ENCODE assay signal across 23 cellular contexts in the genomic region with DNA sequence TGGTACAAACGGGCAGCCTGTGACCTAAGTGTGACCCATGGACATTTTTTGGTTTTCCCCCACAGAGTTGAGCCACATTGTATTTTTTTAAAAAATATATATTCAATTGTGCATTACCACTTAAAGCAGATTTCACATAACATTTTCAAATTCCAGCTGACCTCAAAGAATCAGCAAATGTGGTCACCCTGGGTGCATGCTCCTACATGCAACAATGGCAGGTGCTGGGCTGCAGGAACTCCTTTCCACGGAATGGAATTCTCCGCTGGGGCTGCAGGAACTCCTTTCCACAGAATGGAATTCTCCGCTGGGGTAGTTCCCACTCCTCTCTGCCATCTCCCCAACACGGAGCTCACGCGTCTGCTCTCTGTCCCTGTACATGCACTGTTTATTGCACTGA.
"Had no signal": no experiment of that assay in that cellular context is flagged by ENCODE, and none has a peak within 500 bp of the region (broad histone marks: within the 10 kb centered on the region; RNA-seq: fewer than 3 reads in every experiment).

No MANE protein-coding gene starts in this region.

- H3K4me3 Mint-ChIP-seq: activated B cell treated with CpG ODN at 0.5 μM for 24 hours; activated CD4-positive, alpha-beta T cell treated with anti-CD3 and anti-CD28 coated beads, Interleukin-2, amount 10 ng/mL, durations not matched to agents 24 days and 14 days; activated CD8-positive, alpha-beta memory T cell treated with anti-CD3 and anti-CD28 coated beads, Interleukin-2, amount 10 ng/mL, durations not matched to agents 7 days and 5 days; activated naive CD4-positive, alpha-beta T cell treated with anti-CD3 and anti-CD28 coated beads, Interleukin-2, amount 50 U/mL, for 24 hours; activated T-cell treated with anti-CD3 and anti-CD28 coated beads, Interleukin-2, amount 50 U/mL, for 24 hours; activated T-helper 1 cell treated with anti-CD3 and anti-CD28 coated beads, Interleukin-12 subunit alpha, Interleukin-12 subunit beta, Interleukin-2, Interleukin-4 antibody, amounts not matched to agents 30 ng/mL and 10 ng/mL and 1 ng/mL, durations not matched to agents 14 hours and 24 hours and 36 hours; IgD-negative memory B cell; T-helper 1 cell treated with Interleukin-12 subunit alpha and Interleukin-12 subunit beta and Interleukin-4 antibody, amounts not matched to agents 30 μg/mL and 1 μg/mL, for 36 hours had no signal

- H3K36me3 Mint-ChIP-seq: activated CD8-positive, alpha-beta memory T cell treated with anti-CD3 and anti-CD28 coated beads, Interleukin-2, amount 10 ng/mL, durations not matched to agents 7 days and 5 days; activated naive CD4-positive, alpha-beta T cell treated with anti-CD3 and anti-CD28 coated beads, Interleukin-2, amount 50 U/mL, for 24 hours had no signal

- DNase-seq: activated B cell treated with CpG ODN at 0.5 μM for 24 hours; activated CD4-positive, alpha-beta T cell treated with anti-CD3 and anti-CD28 coated beads for 1 hour; activated CD4-positive, alpha-beta T cell treated with anti-CD3 and anti-CD28 coated beads, Interleukin-2, amount 10 ng/mL, durations not matched to agents 24 days and 14 days; activated CD4-positive, alpha-beta T cell treated with anti-CD3 and anti-CD28 coated beads, Interleukin-2, amount 50 U/mL, for 48 hours; activated CD8-positive, alpha-beta memory T cell treated with anti-CD3 and anti-CD28 coated beads, Interleukin-2, amount 10 ng/mL, durations not matched to agents 7 days and 5 days; activated effector memory CD4-positive, alpha-beta T cell treated with Interleukin-2 at 50 U/mL for 16 hours; activated naive CD4-positive, alpha-beta T cell; activated T-cell treated with anti-CD3 and anti-CD28 coated beads, Interleukin-2, amount 50 U/mL, for 24 hours; aorta; caudate nucleus; KG1; NCI-H1105 treated with DMSO at 0.1 percent for 48 hours; NCI-H1436 treated with DMSO at 0.1 percent for 48 hours; NCI-H2107; NCI-H345; NCI-H510A treated with DMSO at 0.1 percent for 48 hours; NCI-H69; NK-92 treated with Interleukin-12 subunit alpha and Interleukin-12 subunit beta, amount 100 ng/mL, for 24 hours; SHP77 treated with DMSO at 0.1 percent for 48 hours had no signal

- H3K27me3 Mint-ChIP-seq: activated CD4-positive, alpha-beta T cell treated with anti-CD3 and anti-CD28 coated beads, Interleukin-2, amount 10 ng/mL, durations not matched to agents 24 days and 14 days; activated CD8-positive, alpha-beta memory T cell treated with anti-CD3 and anti-CD28 coated beads, Interleukin-2, amount 10 ng/mL, durations not matched to agents 7 days and 5 days; activated naive CD4-positive, alpha-beta T cell treated with anti-CD3 and anti-CD28 coated beads, Interleukin-2, amount 50 U/mL, for 24 hours had no signal

- H3K9me3 Mint-ChIP-seq: activated B cell treated with CpG ODN at 0.5 μM for 24 hours; activated naive CD4-positive, alpha-beta T cell treated with anti-CD3 and anti-CD28 coated beads, Interleukin-2, amount 50 U/mL, for 24 hours; activated T-cell treated with anti-CD3 and anti-CD28 coated beads, Interleukin-2, amount 50 U/mL, for 24 hours; activated T-helper 1 cell treated with anti-CD3 and anti-CD28 coated beads, Interleukin-12 subunit alpha, Interleukin-12 subunit beta, Interleukin-2, Interleukin-4 antibody, amounts not matched to agents 30 ng/mL and 10 ng/mL and 1 ng/mL, durations not matched to agents 14 hours and 24 hours and 36 hours; T-helper 1 cell treated with Interleukin-12 subunit alpha and Interleukin-12 subunit beta and Interleukin-4 antibody, amounts not matched to agents 30 μg/mL and 1 μg/mL, for 36 hours had no signal

- ATAC-seq: activated CD8-positive, alpha-beta memory T cell treated with anti-CD3 and anti-CD28 coated beads, Interleukin-2, amount 10 ng/mL, durations not matched to agents 7 days and 5 days had no signal

- H3K4me1 Mint-ChIP-seq: activated B cell treated with CpG ODN at 0.5 μM for 24 hours had no signal

- H3K27ac Mint-ChIP-seq: activated B cell treated with CpG ODN at 0.5 μM for 24 hours; activated CD4-positive, alpha-beta T cell treated with anti-CD3 and anti-CD28 coated beads, Interleukin-2, amount 10 ng/mL, durations not matched to agents 24 days and 14 days; activated CD8-positive, alpha-beta memory T cell treated with anti-CD3 and anti-CD28 coated beads, Interleukin-2, amount 10 ng/mL, durations not matched to agents 7 days and 5 days; activated naive CD4-positive, alpha-beta T cell treated with anti-CD3 and anti-CD28 coated beads, Interleukin-2, amount 50 U/mL, for 24 hours; activated T-cell treated with anti-CD3 and anti-CD28 coated beads, Interleukin-2, amount 50 U/mL, for 24 hours; activated T-helper 1 cell treated with anti-CD3 and anti-CD28 coated beads, Interleukin-12 subunit alpha, Interleukin-12 subunit beta, Interleukin-2, Interleukin-4 antibody, amounts not matched to agents 30 ng/mL and 10 ng/mL and 1 ng/mL, durations not matched to agents 14 hours and 24 hours and 36 hours; IgD-negative memory B cell; T-helper 1 cell treated with Interleukin-12 subunit alpha and Interleukin-12 subunit beta and Interleukin-4 antibody, amounts not matched to agents 30 μg/mL and 1 μg/mL, for 36 hours had no signal
